Comparison of ENCODE assay signal across 21 cellular contexts in the genomic region with DNA sequence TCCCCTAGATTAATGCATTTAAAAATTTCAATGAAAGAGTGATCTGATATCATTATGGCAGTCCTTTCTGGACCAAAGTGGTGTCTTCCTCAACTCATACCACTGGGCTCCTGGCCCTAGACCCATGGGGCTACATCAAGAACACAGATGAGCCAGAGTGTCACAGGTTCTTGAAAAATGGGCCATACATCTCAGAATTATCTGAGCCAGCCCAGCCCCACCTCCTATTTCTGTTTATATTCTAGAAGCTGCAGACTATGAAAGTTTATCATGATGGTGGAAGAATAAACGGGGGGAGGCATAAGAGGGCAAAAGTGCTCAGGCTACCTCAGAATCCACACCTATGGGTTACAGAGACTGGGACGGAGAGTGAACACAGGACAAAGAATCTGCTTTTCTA.
"Had no signal": no experiment of that assay in that cellular context is flagged by ENCODE, and none has a peak within 500 bp of the region (broad histone marks: within the 10 kb centered on the region; RNA-seq: fewer than 3 reads in every experiment).

No MANE protein-coding gene starts in this region.

- H3K36me3 Mint-ChIP-seq: mesothelial cell of epicardium had no signal

- H3K4me3 ChIP-seq: coronary artery, dorsolateral prefrontal cortex, esophagus squamous epithelium, gastrocnemius medialis, heart right ventricle, left lung, lower lobe of right lung, mucosa of descending colon had no signal

- H3K27me3 Mint-ChIP-seq: memory B cell; naive thymus-derived CD4-positive, alpha-beta T cell had no signal

- H3K9me3 Mint-ChIP-seq: memory B cell, mesothelial cell of epicardium had no signal

- H3K27me3 ChIP-seq: esophagus squamous epithelium, gastrocnemius medialis, heart right ventricle, left lung had no signal

- H3K27ac Mint-ChIP-seq: memory B cell; mesothelial cell of epicardium; naive thymus-derived CD4-positive, alpha-beta T cell had no signal

- H3K36me3 ChIP-seq: esophagus squamous epithelium, gastrocnemius medialis, heart right ventricle, left lung, lower lobe of right lung had no signal

- H3K4me3 Mint-ChIP-seq: memory B cell; mesothelial cell of epicardium; naive thymus-derived CD4-positive, alpha-beta T cell had no signal

- ATAC-seq: gastrocnemius medialis; heart right ventricle; left cardiac atrium; left lung; left ventricle myocardium superior; lower lobe of right lung; mucosa of descending colon; naive thymus-derived CD4-positive, alpha-beta T cell had no signal

- DNase-seq: dermis blood vessel endothelial cell; dorsolateral prefrontal cortex; effector CD4-positive, alpha-beta T cell; effector memory CD4-positive, alpha-beta T cell; esophagus squamous epithelium; foreskin fibroblast; foreskin melanocyte; gastrocnemius medialis; glutamatergic neuron; head of caudate nucleus; heart right ventricle; hippocampal formation; left cardiac atrium; left lung; left ventricle myocardium superior; lower lobe of right lung; mucosa of descending colon; naive thymus-derived CD4-positive, alpha-beta T cell had no signal

- H3K27ac ChIP-seq: coronary artery, dorsolateral prefrontal cortex, esophagus squamous epithelium, heart right ventricle, left lung, lower lobe of right lung had no signal

- H3K9me3 ChIP-seq: esophagus squamous epithelium, gastrocnemius medialis, heart right ventricle, left lung, lower lobe of right lung, mucosa of descending colon had no signal

- H3K4me1 ChIP-seq: esophagus squamous epithelium, left lung, lower lobe of right lung had no signal
